21 cellular contexts compared by ENCODE assay signal in genomic region chr2:129769402-129769991, GRCh38.
"Had no signal": no experiment of that assay in that cellular context is flagged by ENCODE, and none has a peak within 500 bp of the region (broad histone marks: within the 10 kb centered on the region; RNA-seq: fewer than 3 reads in every experiment).

No MANE protein-coding gene starts in this region.

- ATAC-seq: left lobe of liver, natural killer cell, psoas muscle, sciatic nerve had no signal

- H3K27ac ChIP-seq: neural progenitor cell, pancreas, psoas muscle, spleen, stomach, thoracic aorta, transverse colon had no signal

- H3K4me2 ChIP-seq: neural progenitor cell had no signal

- H3K4me1 ChIP-seq: pancreas, psoas muscle, spleen, stomach, transverse colon had no signal

- H3K4me3 ChIP-seq: neural progenitor cell, pancreas, psoas muscle, spleen, stomach, thoracic aorta, transverse colon had no signal

- H3K9me3 ChIP-seq: pancreas, psoas muscle, stomach, thoracic aorta, transverse colon had no signal

- H3K36me3 ChIP-seq: neural progenitor cell, pancreas, spleen, stomach, thoracic aorta, transverse colon had no signal

- H3K9ac ChIP-seq: neural progenitor cell had no signal

- H3K27me3 ChIP-seq: neural progenitor cell, pancreas had no signal

- DNase-seq: erythroblast; foreskin melanocyte; hypothalamus; mammary epithelial cell; natural killer cell; occipital lobe; pancreas; psoas muscle; retina; spleen; stimulated activated CD4-positive, alpha-beta T cell treated with anti-CD3 and anti-CD28 coated beads, Interleukin-15, amount 100 ng/mL, for 24 hours; stimulated activated CD4-positive, alpha-beta T cell treated with anti-CD3 and anti-CD28 coated beads, Interleukin-1b, Interleukin-23, amount 100 ng/mL, for 48 hours; stimulated activated CD4-positive, alpha-beta T cell treated with anti-CD3 and anti-CD28 coated beads, Interleukin-4, amount 100 ng/mL, for 24 hours; stimulated activated naive CD4-positive, alpha-beta T cell; stomach; substantia nigra; transverse colon had no signal

- H2AFZ ChIP-seq: neural progenitor cell had no signal
